In the genomic region with DNA sequence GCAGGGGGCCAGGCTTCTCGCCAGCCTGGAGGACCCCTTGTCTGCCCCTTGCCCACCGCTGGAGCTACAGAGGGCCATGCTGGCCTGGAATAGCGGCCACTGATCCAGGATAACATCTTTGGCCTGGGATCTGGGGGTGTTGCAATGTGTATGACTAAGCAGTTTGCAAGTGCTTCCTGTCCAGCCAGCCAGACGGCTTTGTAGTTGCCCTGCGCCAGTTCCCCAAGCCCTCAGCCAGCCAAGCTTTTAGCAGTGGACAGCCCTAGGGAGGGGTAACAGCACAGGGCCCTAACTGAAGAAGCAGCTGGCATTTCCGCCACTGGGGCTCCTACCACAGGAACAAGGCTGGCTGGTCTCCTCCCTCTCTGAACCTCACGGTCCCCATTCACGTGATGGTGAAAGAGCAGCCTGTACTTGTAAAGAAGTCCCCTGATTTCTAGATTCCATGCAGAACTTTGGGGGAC, we compare ENCODE assay signal across 8 cellular contexts. TPM values are rescaled to one million over a fixed set of nuclear protein-coding genes. Genes with fewer than 3 reads are reported as not detected.
DNase-seq lines count a peak whose midpoint lies in the region; ATAC-seq and TF ChIP-seq lines count a peak whose summit lies in the region.

No MANE protein-coding gene starts in this region.

- H3K9me3 ChIP-seq in MM.1S (replicated peaks; ENCODE audit: insufficient read depth, low read length), result no peaks in the 10 kb centered on the region

- ATAC-seq in HG02678 (IDR thresholded peaks at IDR 0.05; ENCODE audit: unreplicated experiment), result no peak

- peak; percentile 93 for DNase-seq in AG08396 (ENCODE audit: low spot score)
- DNase-seq in KBM-7, result peak; percentile 36
- DNase-seq in astrocyte of the spinal cord (ENCODE audit: low read depth, low spot score), result peak; percentile 85
- DNase-seq in islet precursor cell, result peak; percentile 95
- no peak for DNase-seq in DMS79 treated with DMSO at 0.1 percent for 48 hours (lab: John Stamatoyannopoulos, UW)
- DNase-seq in MM.1S, result no peak

- no peaks in the 10 kb centered on the region for H3K9me2 ChIP-seq in MM.1S (replicated peaks; ENCODE audit: insufficient read depth, low read length)

- H3K4me2 ChIP-seq in MM.1S (ENCODE audit: low read depth, low read length), result no peak overlapping the region

- H3K4me3 ChIP-seq in astrocyte of the spinal cord (ENCODE audit: low read depth, low read length) (no peak overlapping the region), MM.1S (ENCODE audit: low read length) (no peak overlapping the region)

- H3K36me3 ChIP-seq in MM.1S (replicated peaks; ENCODE audit: insufficient read depth, low read length), result no peaks in the 10 kb centered on the region; the same call in 1 of the 2 replicates

- H4K20me1 ChIP-seq in MM.1S (ENCODE audit: insufficient read depth, low read length), result no peaks in the 10 kb centered on the region

- H3K27me3 ChIP-seq in MM.1S (replicated peaks; ENCODE audit: insufficient read depth, low read length), result no peaks in the 10 kb centered on the region

- H3K4me1 ChIP-seq in MM.1S (ENCODE audit: low read length), result no peaks in the 10 kb centered on the region

- in situ Hi-C loops in KBM-7 (cut with MboI; ENCODE audit: low pct_unique_long_range_greater_than_20kb, low sequenced_read_pairs) (no loop called here), astrocyte of the spinal cord (cut with HindIII; ENCODE audit: low sequenced_read_pairs) (no loop called here)

- TF ChIP-seq CTCF in astrocyte of the spinal cord (IDR thresholded peaks at IDR 0.05; ENCODE audit: low read depth, low read length) (no peak), MM.1S (IDR thresholded peaks at IDR 0.05; ENCODE audit: low read length) (no peak)

- peak overlapping the region; percentile 75 for H3K27ac ChIP-seq in temporal lobe (ENCODE audit: low read depth, low read length)
- H3K27ac ChIP-seq in MM.1S (ENCODE audit: low read length), result no peak overlapping the region

- H3K9ac ChIP-seq in MM.1S (ENCODE audit: low read length), result no peak overlapping the region

- H2AFZ ChIP-seq in MM.1S (ENCODE audit: low read length), result no peak overlapping the region

- no peaks in the 10 kb centered on the region for H3K79me2 ChIP-seq in MM.1S (ENCODE audit: low read length)

- no peaks in the 10 kb centered on the region for H3F3A ChIP-seq in MM.1S (ENCODE audit: insufficient read depth, low read length)

RNA-seq across cellular contexts. Expression of gene UQCR10, which starts 32.1 kb away (rescaled TPM):
- 32.5 TPM for total RNA-seq in temporal lobe

RNA-seq across cellular contexts. Expression of gene ZMAT5, which starts 32.4 kb away (rescaled TPM):
- 10.3 TPM for total RNA-seq in temporal lobe

RNA-seq across cellular contexts. Expression of gene ASCC2, which starts 38.8 kb away (rescaled TPM):
- 12.3 TPM for total RNA-seq in temporal lobe

Comparison
In these comparisons a context has a peak if more than half of its experiments do, and no peak if none do; other contexts are left out.
1. DNase-seq: peak in AG08396 (single experiment), KBM-7 (single experiment), astrocyte of the spinal cord (single experiment) and islet precursor cell (single experiment); none in DMS79 treated with DMSO at 0.1 percent for 48 hours (single experiment) and MM.1S (single experiment).